Comparison of ENCODE assay signal across 1 cellular context in the genomic region with DNA sequence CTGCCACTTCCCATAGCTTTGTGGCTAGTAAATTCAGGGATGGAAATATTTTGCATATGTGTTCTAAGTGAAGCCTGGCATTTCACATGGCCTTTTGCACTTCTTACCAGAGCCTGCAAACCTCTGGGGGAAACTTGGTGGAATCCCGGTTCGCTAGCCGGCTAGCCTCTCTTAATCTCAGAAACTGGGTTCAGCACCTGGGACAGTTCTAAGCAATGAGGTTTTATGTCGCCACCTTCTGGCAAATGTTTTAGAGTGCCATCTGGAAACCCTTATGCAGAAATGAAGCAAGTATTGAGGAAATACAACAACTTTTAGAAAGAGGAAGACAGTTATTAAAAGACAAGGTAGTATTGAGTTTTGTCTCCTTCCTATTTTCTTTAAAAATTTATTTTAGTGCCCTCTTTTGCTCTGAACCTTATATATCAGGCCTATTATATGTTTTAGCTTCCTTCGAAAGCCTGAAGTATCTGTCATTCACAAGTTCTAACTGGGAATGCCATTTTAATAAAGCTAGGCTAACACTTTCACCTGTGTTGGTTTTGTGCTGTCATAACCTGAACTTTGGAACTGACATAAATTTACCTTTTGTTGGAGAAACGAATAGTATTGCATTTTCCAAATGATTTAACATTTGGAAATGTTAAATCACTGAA.
TF ChIP-seq lines count a peak whose summit lies in the region.

No MANE protein-coding gene starts in this region.

TF ChIP-seq in SK-N-SH, 30 proteins besides CTCF, POLR2A, EP300 and RAD21 (continued from another document):
- no peak for TF ChIP-seq SIN3A (IDR thresholded peaks at IDR 0.05; ENCODE audit: borderline replicate concordance, low read depth, low read length)
- TF ChIP-seq CHD2 (IDR thresholded peaks at IDR 0.05; ENCODE audit: low read length, partially characterized antibody) = no peak
- TF ChIP-seq ELF1 (IDR thresholded peaks at IDR 0.05) = no peak
- peak; percentile 48; the same call in 1 of the 2 replicates for TF ChIP-seq TCF12 (IDR thresholded peaks at IDR 0.05)
